Comparison of ENCODE assay signal across 8 cellular contexts in the genomic region with DNA sequence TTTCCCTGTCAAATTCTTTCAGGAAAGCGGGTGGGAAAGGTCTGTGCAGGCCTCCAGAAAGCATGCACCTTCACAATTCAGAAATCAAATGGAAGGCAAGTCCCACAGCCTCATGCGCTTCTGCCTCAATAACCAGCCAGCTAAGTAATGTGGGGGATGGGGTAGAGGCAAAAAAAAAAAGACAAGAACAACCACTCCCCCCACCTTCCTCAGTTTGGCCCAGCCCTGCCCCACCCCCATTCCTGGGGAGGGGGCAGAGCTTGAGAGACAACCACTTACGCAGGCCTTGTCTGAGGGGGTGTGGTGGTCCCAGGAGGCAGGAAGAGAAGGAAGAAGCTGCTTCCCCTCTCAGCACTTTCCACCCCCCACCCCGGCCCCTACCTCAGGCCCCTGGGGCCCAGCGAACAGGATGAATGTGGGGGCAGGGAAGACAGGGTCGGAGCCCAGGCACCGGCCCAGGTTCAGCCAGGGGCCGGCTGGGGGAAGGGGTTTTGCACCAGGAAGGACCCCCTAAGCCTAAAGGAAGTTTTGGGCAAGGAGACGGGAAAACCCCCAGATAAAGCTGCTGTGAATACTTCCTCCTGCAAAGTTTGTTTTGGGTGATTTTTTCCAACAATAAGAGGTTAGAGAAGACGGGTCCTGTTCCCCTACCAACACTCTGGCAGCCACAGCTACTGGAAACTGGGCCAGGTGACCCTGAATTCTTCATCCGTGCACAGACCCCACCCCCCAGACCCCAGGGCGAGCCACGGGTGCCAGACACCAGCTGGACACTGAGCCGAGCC. TPM values are rescaled to one million over a fixed set of nuclear protein-coding genes. Genes with fewer than 3 reads are reported as not detected.
DNase-seq lines count a peak whose midpoint lies in the region; ATAC-seq, FAIRE-seq and TF ChIP-seq lines count a peak whose summit lies in the region.

No MANE protein-coding gene starts in this region.

- peak overlapping the region; percentile 85 for H4K91ac ChIP-seq in H1 (replicated peaks; ENCODE audit: insufficient read length, low read length)

- no peak overlapping the region for H3K23ac ChIP-seq in H1 (ENCODE audit: insufficient read length)

- peak overlapping the region; percentile 80 for H4K5ac ChIP-seq in H1 (ENCODE audit: insufficient read length, low read depth, low read length)

- H3K14ac ChIP-seq in H1 (ENCODE audit: insufficient read length): no peak overlapping the region

- TF ChIP-seq CTCF in BE2C (IDR thresholded peaks at IDR 0.05; ENCODE audit: low read depth, low read length) (no peak), H1 (IDR thresholded peaks at IDR 0.05; ENCODE audit: control extremely low read depth in 1 of 3, insufficient read depth in 1 of 3, low read depth in 1 of 3, low read length in 3 of 3) (no peak)

- POLR2A ChIA-PET in H1 (lab: Charles Lee; ENCODE audit: partially characterized antibody): interaction anchor here (0.7 to 9.3 kb wide), 27 partner anchors 9 to 145 kb away, joined by 3 to 84 read pairs (median 8); partner anchors contain the start of genes ACLY, EIF1, FKBP10 and HAP1
- POLR2A ChIA-PET in activated CD4-positive, alpha-beta memory T cell treated with anti-CD3 and anti-CD28 coated beads for 36 hours (lab: Charles Lee): interaction anchor here (1.1 kb wide), 1 partner anchor 27 kb away, joined by 4 read pairs; the partner anchor contains the start of gene P3H4

- peak overlapping the region; percentile 61 for H3K4me3 ChIP-seq in BE2C (ENCODE audit: low read depth, low read length)
- peak overlapping the region; percentile 64 to 80 (median 72) for H3K4me3 ChIP-seq in H1 (ENCODE audit: extremely low read depth in 1 of 4, insufficient read depth in 2 of 4, low read depth in 3 of 4, low read length in 4 of 4)

- H3K27ac ChIP-seq in H1 (ENCODE audit: low read depth, low read length): peak overlapping the region; percentile 79; the same call in 1 of the 2 replicates

- no peaks in the 10 kb centered on the region for H3K9me3 Mint-ChIP-seq in naive B cell
- no peaks in the 10 kb centered on the region for H3K9me3 Mint-ChIP-seq in activated CD4-positive, alpha-beta memory T cell treated with anti-CD3 and anti-CD28 coated beads for 36 hours

- CTCF ChIA-PET in H1 (lab: Charles Lee; ENCODE audit: partially characterized antibody): interaction anchor here (0.6 to 7.0 kb wide), 22 partner anchors 8 to 348 kb away, joined by 3 to 149 read pairs (median 6); partner anchors contain the start of gene FKBP10
- CTCF ChIA-PET in activated CD4-positive, alpha-beta memory T cell treated with anti-CD3 and anti-CD28 coated beads for 36 hours (lab: Charles Lee): interaction anchor here (1.0 to 2.8 kb wide), 4 partner anchors 9 to 89 kb away, joined by 3 to 20 read pairs (median 8); no protein-coding TSS in a partner anchor

- peak overlapping the region; percentile 82 to 94 (median 90) for H3K4me3 Mint-ChIP-seq in naive B cell
- H3K4me3 Mint-ChIP-seq in activated CD4-positive, alpha-beta memory T cell treated with anti-CD3 and anti-CD28 coated beads for 36 hours: no peak overlapping the region

- H2AK5ac ChIP-seq in H1 (ENCODE audit: low read depth, low read length): no peak overlapping the region; the same call in 1 of the 2 replicates

- peaks cover 27 to 54% (median 54%) of the 10 kb centered on the region in 3 donors for H3K4me1 Mint-ChIP-seq in naive B cell
- H3K4me1 Mint-ChIP-seq in activated CD4-positive, alpha-beta memory T cell treated with anti-CD3 and anti-CD28 coated beads for 36 hours (ENCODE audit: low read depth): peaks cover 12% of the 10 kb centered on the region

- peaks cover 8% of the 10 kb centered on the region for H3K4me1 ChIP-seq in BE2C
- H3K4me1 ChIP-seq in H1 (replicated peaks in 1 of 4; ENCODE audit: control insufficient read depth in 3 of 4, insufficient read depth in 4 of 4, low read length in 3 of 4): peaks cover 2 to 19% (median 13%) of the 10 kb centered on the region in 4 experiments

- H3K36me3 ChIP-seq in BE2C (no peaks in the 10 kb centered on the region), H1 (ENCODE audit: control insufficient read depth in 2 of 4, insufficient read depth in 4 of 4, low read length in 3 of 4) (no peaks in the 10 kb centered on the region)

- no peak for TF ChIP-seq EP300 in H1 (IDR thresholded peaks at IDR 0.05; ENCODE audit: borderline replicate concordance in 1 of 2, low read depth in 2 of 2, low read length in 2 of 2)

- TF ChIP-seq RAD21 in H1 (IDR thresholded peaks at IDR 0.05 in 1 of 2, conservative IDR thresholded peaks at IDR 0.05 in 1 of 2; ENCODE audit: low read depth in 2 of 2, low read length in 2 of 2): no peak; a peak in 1 of 4 replicates

- H2BK15ac ChIP-seq in H1 (ENCODE audit: low read length): peak overlapping the region; percentile 29; the same call in 1 of the 2 replicates

- WGBS in H1 (ENCODE audit: extremely low coverage in 1 of 2, insufficient coverage in 1 of 2, insufficient read length in 1 of 2, insufficient replicate concordance in 2 of 2, low coverage in 1 of 2, low lambda C conversion rate in 2 of 2, missing lambda C conversion rate in 1 of 2), 2 experiments: 1% methylated on average over 14 of the region's 14 CpGs; no CpG with 5 or more reads in 1 of the 2 experiments

- H3K18ac ChIP-seq in H1 (ENCODE audit: extremely low read depth, low read length): peak overlapping the region; percentile 93

- 0 out of 2 replicates have a peak overlapping the region, but pooled peaks have one; percentile 34 for H2BK20ac ChIP-seq in H1 (ENCODE audit: low read length)

- H3K79me2 ChIP-seq in H1 (ENCODE audit: control insufficient read depth in 1 of 2, insufficient read depth in 2 of 2, low read length in 2 of 2): peaks cover 0 to 36% of the 10 kb centered on the region in 2 experiments; a peak in 3 of 4 replicates

- H3K9me3 ChIP-seq in BE2C: no peaks in the 10 kb centered on the region
- no peaks in the 10 kb centered on the region for H3K9me3 ChIP-seq in H1 (ENCODE audit: insufficient read depth in 2 of 2, low read depth in 1 of 2, low read length in 1 of 2)

- H2BK120ac ChIP-seq in H1 (replicated peaks; ENCODE audit: low read depth, low read length): peak overlapping the region; percentile 16

- peak overlapping the region; percentile 72 to 89 (median 85) for H3K27ac Mint-ChIP-seq in naive B cell
- H3K27ac Mint-ChIP-seq in activated CD4-positive, alpha-beta memory T cell treated with anti-CD3 and anti-CD28 coated beads for 36 hours: no peak overlapping the region

- H3K9ac ChIP-seq in H1 (replicated peaks in 1 of 4; ENCODE audit: extremely low read depth in 1 of 4, low read depth in 3 of 4, low read length in 3 of 4): peak overlapping the region in 3 of 4 experiments; percentile 71 to 90 (median 71); a peak in 6 of 7 replicates

- intact Hi-C loops in activated CD4-positive, alpha-beta memory T cell treated with anti-CD3 and anti-CD28 coated beads for 36 hours (cut with micrococcal nuclease): no loop called here

- FAIRE-seq in H1 (lab: Jason Lieb, UNC): peak; percentile 7

- DNase-seq in BE2C (no peak), NCI-H82 treated with DMSO at 0.1 percent for 48 hours (lab: John Stamatoyannopoulos, UW; ENCODE audit: unreplicated experiment) (peak; percentile 19), H1 (ENCODE audit: low read depth in 1 of 2, low spot score in 2 of 2) (peak; percentile 80 to 89), naive B cell (peak; percentile 50), Ammon's horn (ENCODE audit: low spot score) (no peak), HuH-7.5 (ENCODE audit: low spot score) (no peak)
- no peak for DNase-seq in activated CD4-positive, alpha-beta memory T cell treated with anti-CD3 and anti-CD28 coated beads for 36 hours

- peak overlapping the region; percentile 76 for H2BK5ac ChIP-seq in H1 (ENCODE audit: low read depth, low read length)

- TF ChIP-seq POLR2A in H1 (IDR thresholded peaks at IDR 0.05; ENCODE audit: control extremely low read depth in 1 of 2, low read depth in 2 of 2, low read length in 2 of 2): peak; percentile 45 to 60

- H3K56ac ChIP-seq in H1 (replicated peaks; ENCODE audit: insufficient read length, low read depth, low read length): peak overlapping the region; percentile 57

- ATAC-seq in naive B cell (ENCODE audit: low read depth in 2 of 2): peak; percentile 7 to 13
- ATAC-seq in GM18873 (IDR thresholded peaks at IDR 0.05; ENCODE audit: low FRiP score, unreplicated experiment): no peak

- H3K79me1 ChIP-seq in H1 (ENCODE audit: low read depth, low read length): peaks cover 10% of the 10 kb centered on the region

- no peaks in the 10 kb centered on the region for H3K27me3 Mint-ChIP-seq in naive B cell
- H3K27me3 Mint-ChIP-seq in activated CD4-positive, alpha-beta memory T cell treated with anti-CD3 and anti-CD28 coated beads for 36 hours: peaks cover 20% of the 10 kb centered on the region

- H4K20me1 ChIP-seq in H1 (replicated peaks in 1 of 2; ENCODE audit: control insufficient read depth in 1 of 2, insufficient read depth in 2 of 2, low read length in 2 of 2): peaks cover 0 to 5% of the 10 kb centered on the region in 2 experiments

- no peaks in the 10 kb centered on the region for H3K36me3 Mint-ChIP-seq in naive B cell
- H3K36me3 Mint-ChIP-seq in activated CD4-positive, alpha-beta memory T cell treated with anti-CD3 and anti-CD28 coated beads for 36 hours: no peaks in the 10 kb centered on the region

- peaks cover 16% of the 10 kb centered on the region for H3K23me2 ChIP-seq in H1 (ENCODE audit: low read depth, low read length)

- H3K27me3 ChIP-seq in BE2C (no peaks in the 10 kb centered on the region), H1 (replicated peaks in 1 of 4; ENCODE audit: control insufficient read depth in 3 of 4, extremely low read depth in 1 of 4, insufficient read depth in 3 of 4, low read length in 3 of 4) (no peaks in the 10 kb centered on the region)

- H3K4me2 ChIP-seq in H1 (ENCODE audit: insufficient read depth in 1 of 2, low read depth in 2 of 2, low read length in 2 of 2): peak overlapping the region; percentile 89 to 97

- peak overlapping the region; percentile 86; the same call in 1 of the 2 replicates for H4K8ac ChIP-seq in H1 (ENCODE audit: extremely low read depth, insufficient read depth, low read length)

- peak overlapping the region; percentile 41 for H3K4ac ChIP-seq in H1 (replicated peaks; ENCODE audit: insufficient read length, low read depth, low read length)

- no peak overlapping the region for H2AFZ ChIP-seq in H1 (ENCODE audit: low read length)

- H2BK12ac ChIP-seq in H1 (ENCODE audit: low read depth, low read length): peak overlapping the region; percentile 71; the same call in 1 of the 2 replicates

RNA-seq across cellular contexts. Expression of gene JUP, which starts 1.2 kb away (rescaled TPM):
- polyA plus RNA-seq in BE2C (2012; ENCODE audit: insufficient read depth, insufficient read length, low read depth): 267 TPM
- 98.6 and 102 TPM in 2 replicates for total RNA-seq in H1 (2021; fragmentation: NEBNext Ultra II Directional; extraction: Animal tissue kit (Norgen Biotek cat#: 25700))
- polyA plus RNA-seq in H1 (2011; rRNA removed): 62.8 and 125 TPM in 2 replicates
- 34.7 TPM for polyA plus RNA-seq in H1 (2011; cell fraction: cytosol; rRNA removed)
- 89.8 TPM for polyA plus RNA-seq in H1 (2011; cell fraction: nucleus; rRNA removed)
- 68.9 to 108 TPM (median 102 TPM) in 4 replicates for polyA plus RNA-seq in H1 (2012, experiment 1 of 2)
- polyA plus RNA-seq in H1 (2012, experiment 2 of 2): 109 TPM
- polyA plus RNA-seq in H1 (2013, experiment 1 of 2): 70.1 TPM
- 65.1 TPM for polyA plus RNA-seq in H1 (2013, experiment 2 of 2)
- 44.2 and 46.8 TPM in 2 replicates for polyA minus RNA-seq in H1 (2011; rRNA and poly(A)+ RNA removed)
- 76.7 TPM for polyA minus RNA-seq in H1 (2011; cell fraction: cytosol; rRNA and poly(A)+ RNA removed)
- polyA minus RNA-seq in H1 (2011; cell fraction: nucleus; rRNA and poly(A)+ RNA removed): 48.4 TPM
- 100 to 1,000 TPM in 2 of 6 donors, 10 to 100 TPM in 4; 32.9 to 123 (median 51.0) TPM for polyA plus RNA-seq in naive B cell (ENCODE audit: low read depth in 6 of 6)
- total RNA-seq in activated CD4-positive, alpha-beta memory T cell treated with anti-CD3 and anti-CD28 coated beads for 36 hours: under 1 TPM; 0.12 to 0.29 TPM

RNA-seq across cellular contexts. Expression of gene P3H4, which starts 26.5 kb away (rescaled TPM):
- 206 TPM for polyA plus RNA-seq in BE2C (2012; ENCODE audit: insufficient read depth, insufficient read length, low read depth)
- total RNA-seq in H1 (2021; fragmentation: NEBNext Ultra II Directional; extraction: Animal tissue kit (Norgen Biotek cat#: 25700)): 22.6 and 23.4 TPM in 2 replicates
- polyA plus RNA-seq in H1 (2011; rRNA removed): 26.7 and 36.6 TPM in 2 replicates
- polyA plus RNA-seq in H1 (2011; cell fraction: cytosol; rRNA removed): 32.3 TPM
- 26.2 TPM for polyA plus RNA-seq in H1 (2011; cell fraction: nucleus; rRNA removed)
- 19.2 to 25.6 TPM (median 23.3 TPM) in 4 replicates for polyA plus RNA-seq in H1 (2012, experiment 1 of 2)
- polyA plus RNA-seq in H1 (2012, experiment 2 of 2): 18.1 TPM
- polyA plus RNA-seq in H1 (2013, experiment 1 of 2): 27.7 TPM
- 29.1 TPM for polyA plus RNA-seq in H1 (2013, experiment 2 of 2)
- 13.9 and 14.4 TPM in 2 replicates for polyA minus RNA-seq in H1 (2011; rRNA and poly(A)+ RNA removed)
- polyA minus RNA-seq in H1 (2011; cell fraction: cytosol; rRNA and poly(A)+ RNA removed): 22.9 TPM
- 22.3 TPM for polyA minus RNA-seq in H1 (2011; cell fraction: nucleus; rRNA and poly(A)+ RNA removed)
- 1 to 10 TPM in 2 of 6 donors, under 1 TPM in 4; 0.39 to 2.9 (median 0.87) TPM for polyA plus RNA-seq in naive B cell (ENCODE audit: low read depth in 6 of 6)
- 1 to 10 TPM; 2.5 to 2.9 TPM for total RNA-seq in activated CD4-positive, alpha-beta memory T cell treated with anti-CD3 and anti-CD28 coated beads for 36 hours

RNA-seq across cellular contexts. Expression of gene FKBP10, which starts 27.5 kb away (rescaled TPM):
- polyA plus RNA-seq in BE2C (2012; ENCODE audit: insufficient read depth, insufficient read length, low read depth): 708 TPM
- total RNA-seq in H1 (2021; fragmentation: NEBNext Ultra II Directional; extraction: Animal tissue kit (Norgen Biotek cat#: 25700)): 173 and 179 TPM in 2 replicates
- polyA plus RNA-seq in H1 (2011; rRNA removed) (283 and 410 TPM in 2 replicates), naive B cell (ENCODE audit: low read depth in 6 of 6) (not detected)
- 347 TPM for polyA plus RNA-seq in H1 (2011; cell fraction: cytosol; rRNA removed)
- polyA plus RNA-seq in H1 (2011; cell fraction: nucleus; rRNA removed): 1,193 TPM
- 206 to 277 TPM (median 242 TPM) in 4 replicates for polyA plus RNA-seq in H1 (2012, experiment 1 of 2)
- 146 TPM for polyA plus RNA-seq in H1 (2012, experiment 2 of 2)
- polyA plus RNA-seq in H1 (2013, experiment 1 of 2): 233 TPM
- polyA plus RNA-seq in H1 (2013, experiment 2 of 2): 222 TPM
- 102 and 130 TPM in 2 replicates for polyA minus RNA-seq in H1 (2011; rRNA and poly(A)+ RNA removed)
- polyA minus RNA-seq in H1 (2011; cell fraction: cytosol; rRNA and poly(A)+ RNA removed): 115 TPM
- 148 TPM for polyA minus RNA-seq in H1 (2011; cell fraction: nucleus; rRNA and poly(A)+ RNA removed)
- 1 to 10 TPM in 1 of 2 experiments, under 1 TPM in 1; 0.76 to 1.4 TPM for total RNA-seq in activated CD4-positive, alpha-beta memory T cell treated with anti-CD3 and anti-CD28 coated beads for 36 hours

RNA-seq across cellular contexts. Expression of gene NT5C3B, which starts 50.7 kb away (rescaled TPM):
- 183 TPM for polyA plus RNA-seq in BE2C (2012; ENCODE audit: insufficient read depth, insufficient read length, low read depth)
- 68.7 and 71.4 TPM in 2 replicates for total RNA-seq in H1 (2021; fragmentation: NEBNext Ultra II Directional; extraction: Animal tissue kit (Norgen Biotek cat#: 25700))
- 86.9 and 94.5 TPM in 2 replicates for polyA plus RNA-seq in H1 (2011; rRNA removed)
- polyA plus RNA-seq in H1 (2011; cell fraction: cytosol; rRNA removed): 101 TPM
- polyA plus RNA-seq in H1 (2011; cell fraction: nucleus; rRNA removed): 76.7 TPM
- polyA plus RNA-seq in H1 (2012, experiment 1 of 2): 64.8 to 85.1 TPM (median 79.0 TPM) in 4 replicates
- polyA plus RNA-seq in H1 (2012, experiment 2 of 2): 93.2 TPM
- polyA plus RNA-seq in H1 (2013, experiment 1 of 2): 59.6 TPM
- polyA plus RNA-seq in H1 (2013, experiment 2 of 2): 59.2 TPM
- 54.5 and 69.3 TPM in 2 replicates for polyA minus RNA-seq in H1 (2011; rRNA and poly(A)+ RNA removed)
- polyA minus RNA-seq in H1 (2011; cell fraction: cytosol; rRNA and poly(A)+ RNA removed): 34.0 TPM
- polyA minus RNA-seq in H1 (2011; cell fraction: nucleus; rRNA and poly(A)+ RNA removed): 47.8 TPM
- 10 to 100 TPM; 28.9 to 49.8 (median 37.8) TPM for polyA plus RNA-seq in naive B cell (ENCODE audit: low read depth in 6 of 6)
- 10 to 100 TPM; 29.0 to 29.5 TPM for total RNA-seq in activated CD4-positive, alpha-beta memory T cell treated with anti-CD3 and anti-CD28 coated beads for 36 hours

RNA-seq across cellular contexts. Expression of gene HAP1, which starts 50.8 kb away (rescaled TPM):
- polyA plus RNA-seq in BE2C (2012; ENCODE audit: insufficient read depth, insufficient read length, low read depth): 0.29 TPM
- 3.6 and 3.8 TPM in 2 replicates for total RNA-seq in H1 (2021; fragmentation: NEBNext Ultra II Directional; extraction: Animal tissue kit (Norgen Biotek cat#: 25700))
- polyA plus RNA-seq in H1 (2011; rRNA removed) (2.3 and 3.4 TPM in 2 replicates), naive B cell (ENCODE audit: low read depth in 6 of 6) (not detected)
- 2.9 TPM for polyA plus RNA-seq in H1 (2011; cell fraction: cytosol; rRNA removed)
- polyA plus RNA-seq in H1 (2011; cell fraction: nucleus; rRNA removed): 10.6 TPM
- 2.4 to 3.6 TPM (median 2.8 TPM) in 4 replicates for polyA plus RNA-seq in H1 (2012, experiment 1 of 2)
- 1.9 TPM for polyA plus RNA-seq in H1 (2012, experiment 2 of 2)
- polyA plus RNA-seq in H1 (2013, experiment 1 of 2): 1.8 TPM
- polyA plus RNA-seq in H1 (2013, experiment 2 of 2): 1.5 TPM
- 0.80 and 1.3 TPM in 2 replicates for polyA minus RNA-seq in H1 (2011; rRNA and poly(A)+ RNA removed)
- 0.66 TPM for polyA minus RNA-seq in H1 (2011; cell fraction: cytosol; rRNA and poly(A)+ RNA removed)
- 2.6 TPM for polyA minus RNA-seq in H1 (2011; cell fraction: nucleus; rRNA and poly(A)+ RNA removed)
- not detected for total RNA-seq in activated CD4-positive, alpha-beta memory T cell treated with anti-CD3 and anti-CD28 coated beads for 36 hours

Comparison
In these comparisons a context has a peak if more than half of its experiments do, and no peak if none do; other contexts are left out.
1. DNase-seq: peak in NCI-H82 treated with DMSO at 0.1 percent for 48 hours (single experiment), H1 (2 of 2) and naive B cell (single experiment); none in BE2C (single experiment), Ammon's horn (single experiment), activated CD4-positive, alpha-beta memory T cell treated with anti-CD3 and anti-CD28 coated beads for 36 hours (single experiment) and HuH-7.5 (single experiment).
2. RNA of gene JUP, which starts 1.2 kb away (total RNA-seq): 98.6 to 102 TPM in H1; 0.12 to 0.29 TPM in activated CD4-positive, alpha-beta memory T cell treated with anti-CD3 and anti-CD28 coated beads for 36 hours; every median in the first group is over 10 times any median in the second.
3. RNA of gene FKBP10, which starts 27.5 kb away (total RNA-seq): 173 to 179 TPM in H1; 0.76 to 1.4 TPM in activated CD4-positive, alpha-beta memory T cell treated with anti-CD3 and anti-CD28 coated beads for 36 hours; every median in the first group is over 10 times any median in the second.